8 cellular contexts compared by ENCODE assay signal in the genomic region with DNA sequence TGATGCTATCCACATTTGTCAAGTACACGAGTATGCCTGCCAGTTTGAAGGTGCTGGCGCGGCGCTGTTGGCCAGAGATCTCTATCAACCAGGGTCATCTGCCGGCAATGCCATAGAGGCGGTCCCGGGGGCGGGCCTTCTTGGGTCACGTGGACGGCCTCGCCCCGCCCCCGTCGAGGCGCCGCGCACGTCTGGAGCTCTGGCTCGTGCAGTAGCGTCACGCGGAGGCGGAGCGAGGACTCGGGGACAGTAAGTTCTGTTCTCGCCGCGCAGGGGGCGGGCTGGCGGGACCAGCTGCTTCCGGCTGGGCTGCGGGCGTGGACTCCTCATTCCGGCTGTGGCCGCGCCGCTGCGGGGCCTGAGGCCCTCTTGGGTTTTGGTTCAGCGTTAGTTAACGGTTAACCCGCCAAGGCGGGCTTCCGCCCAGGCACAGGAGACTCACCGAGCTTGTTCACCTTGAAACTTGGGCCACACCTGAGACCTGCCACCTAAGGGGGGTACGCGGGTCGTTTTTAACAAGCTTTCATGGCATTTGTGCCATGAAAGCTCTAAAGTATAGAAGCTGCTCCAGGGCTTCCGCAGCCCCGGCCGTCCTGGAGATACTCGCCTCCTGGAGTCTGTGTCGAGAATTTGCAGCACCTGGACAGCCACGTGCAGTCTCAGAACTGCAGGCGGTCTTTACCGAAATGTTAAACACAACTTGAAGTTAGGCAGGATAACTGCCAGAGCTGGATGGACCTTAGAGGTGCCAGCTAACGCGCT. TPM values are rescaled to one million over a fixed set of nuclear protein-coding genes. Genes with fewer than 3 reads are reported as not detected.
DNase-seq lines count a peak whose midpoint lies in the region; ATAC-seq, FAIRE-seq and TF ChIP-seq lines count a peak whose summit lies in the region.

RFESD (plus strand) TSS at position 209 of the 762 bp plus-strand sequence. CDS start 5,495 bp downstream, outside the sequence.

- DNase-seq in NCI-H1436 treated with DMSO at 0.1 percent for 48 hours (lab: John Stamatoyannopoulos, UW): peak; percentile 90
- peak; percentile 87 to 98 (median 90) for DNase-seq in T-helper 2 cell
- DNase-seq in anterior cingulate cortex (lab: John Stamatoyannopoulos, UW): peak; percentile 49 to 99 (median 93)
- peak; percentile 99 to 100 (median 100) for DNase-seq in right cardiac atrium
- DNase-seq in psoas muscle: peak; percentile 100
- DNase-seq in urothelium cell line (ENCODE audit: low spot score): peak; percentile 97

- H3K4me1 ChIP-seq in right cardiac atrium (ENCODE audit: control insufficient read depth, insufficient read depth, low read length) (peaks cover under 1% of the 10 kb centered on the region), psoas muscle (peaks cover 7% of the 10 kb centered on the region)

- H3K4me3 ChIP-seq in right cardiac atrium (ENCODE audit: low read length): peak within 1 kb of the TSS; percentile 62
- peak within 1 kb of the TSS; percentile 71 for H3K4me3 ChIP-seq in psoas muscle

- H3K36me3 ChIP-seq in psoas muscle (ENCODE audit: insufficient read depth in 1 of 2, low read depth in 1 of 2): no peaks in the 10 kb centered on the region

- FAIRE-seq in urothelium cell line (lab: Jason Lieb, UNC): peak; percentile 88

- TF ChIP-seq POLR2A in GM15510 (IDR thresholded peaks at IDR 0.05; ENCODE audit: borderline replicate concordance, extremely low read depth, insufficient read length): peak; percentile 85

- peak within 1 kb of the TSS; percentile 93 for H3K27ac ChIP-seq in right cardiac atrium (ENCODE audit: low read length)
- peak within 1 kb of the TSS; percentile 97 for H3K27ac ChIP-seq in psoas muscle

- H3K9me3 ChIP-seq in right cardiac atrium (ENCODE audit: control insufficient read depth, low read length) (no peaks in the 10 kb centered on the region), psoas muscle (no peaks in the 10 kb centered on the region)

- WGBS in right cardiac atrium: under 1% methylated on average over 57 of the region's 57 CpGs
- 0 to 1% (median 0%) methylated on average over 56 to 57 of the region's 57 CpGs for WGBS in psoas muscle, 3 donors

- intact Hi-C loops in right cardiac atrium (cut with DNase I) (loop anchor here in 2 of 4 donors (5.0 kb wide), 3 partner anchors 86 to 201 kb away; partner anchors contain the start of gene RHOBTB3 (in 1 of the 2)), psoas muscle (cut with DNase I) (loop anchor here (5.0 to 10.0 kb wide), 5 partner anchors 86 to 958 kb away; partner anchors contain the start of gene RHOBTB3 (in 1 of the 2))

- ATAC-seq in HG02852 (IDR thresholded peaks at IDR 0.05; ENCODE audit: unreplicated experiment): peak; percentile 96
- peak; percentile 99 to 100 for ATAC-seq in right cardiac atrium
- ATAC-seq in psoas muscle: peak; percentile 95 to 97 (median 96)

- no peaks in the 10 kb centered on the region for H3K27me3 ChIP-seq in right cardiac atrium (ENCODE audit: control insufficient read depth, insufficient read depth)
- no peaks in the 10 kb centered on the region for H3K27me3 ChIP-seq in psoas muscle (ENCODE audit: insufficient read depth in 3 of 3, low read length in 2 of 3)

- no peak for TF ChIP-seq CTCF in psoas muscle (IDR thresholded peaks at IDR 0.05)

RNA-seq across cellular contexts. Expression of gene RFESD, which starts in this region (rescaled TPM):
- total RNA-seq in right cardiac atrium (1 to 10 TPM; 3.4 to 9.4 (median 4.9) TPM), psoas muscle (1 to 10 TPM; 3.2 to 3.9 (median 3.7) TPM)
- polyA plus RNA-seq in right cardiac atrium (3.2 TPM), psoas muscle (1 to 10 TPM; 4.0 to 6.0 (median 4.7) TPM)

Comparison
In these comparisons a context has a peak if more than half of its experiments do, and no peak if none do; other contexts are left out.
1. Peak in every context shown above with its lines: DNase-seq, ATAC-seq, H3K4me3 ChIP-seq and H3K27ac ChIP-seq.